In the genomic region with DNA sequence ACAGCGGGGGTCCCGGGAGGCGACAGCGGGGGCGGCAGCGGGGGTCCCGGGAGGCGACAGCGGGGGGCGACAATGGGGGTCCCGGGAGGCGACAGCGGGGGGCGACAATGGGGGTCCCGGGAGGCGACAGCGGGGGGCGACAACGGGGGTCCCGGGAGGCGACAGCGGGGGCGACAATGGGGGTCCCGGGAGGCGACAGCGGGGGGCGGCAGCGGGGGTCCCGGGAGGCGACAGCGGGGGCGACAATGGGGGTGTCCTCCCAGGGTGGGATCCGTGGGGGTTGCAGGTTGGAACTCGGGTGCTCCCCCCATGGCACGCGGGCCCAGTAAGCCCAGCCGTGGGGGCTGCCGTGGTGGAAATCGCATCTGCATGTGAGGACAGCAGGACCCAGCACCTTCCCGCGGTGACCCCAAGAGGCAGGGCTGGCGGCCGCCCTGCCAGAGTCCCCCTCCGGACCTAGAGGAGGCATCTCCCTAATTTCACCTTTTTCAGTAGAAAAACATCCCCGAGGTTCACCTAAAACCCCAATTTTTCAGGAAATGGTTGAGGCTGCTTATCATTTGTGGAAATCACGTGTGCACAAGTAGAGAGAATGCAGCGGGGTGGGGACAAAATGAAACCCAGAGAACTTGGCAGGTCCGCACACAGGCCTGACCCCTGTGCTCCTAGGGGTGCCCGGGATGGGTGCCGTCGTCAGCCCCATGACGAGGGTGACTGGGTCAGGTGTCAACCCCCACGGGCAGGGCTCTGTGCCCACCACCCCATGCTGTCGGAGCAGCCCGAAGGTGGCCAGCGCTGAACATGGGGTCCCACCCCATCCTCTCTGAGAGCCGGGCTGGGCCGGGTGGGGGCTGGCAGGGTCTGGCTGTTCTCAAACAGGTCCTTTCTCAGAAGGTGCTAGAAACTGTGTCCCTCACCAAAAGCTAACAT, we compare ENCODE assay signal across 17 cellular contexts. TPM values are rescaled to one million over a fixed set of nuclear protein-coding genes. Genes with fewer than 3 reads are reported as not detected.
DNase-seq lines count a peak whose midpoint lies in the region; ATAC-seq, FAIRE-seq and TF ChIP-seq lines count a peak whose summit lies in the region.
"Had no signal": no experiment of that assay in that cellular context is flagged by ENCODE, and none has a peak within 500 bp of the region (broad histone marks: within the 10 kb centered on the region; RNA-seq: fewer than 3 reads in every experiment).

No MANE protein-coding gene starts in this region.

- H3K27ac ChIP-seq in heart left ventricle (no peak overlapping the region), right lobe of liver (no peak overlapping the region)
- H3K27ac ChIP-seq: testis had no signal

- ATAC-seq in heart left ventricle: no peak
- no peak for ATAC-seq in activated CD8-positive, alpha-beta T cell treated with anti-CD3 and anti-CD28 coated beads for 36 hours
- no peak for ATAC-seq in right lobe of liver
- no peak for ATAC-seq in GM18519 (IDR thresholded peaks at IDR 0.05; ENCODE audit: low FRiP score, unreplicated experiment)

- peaks cover 0 to 12% (median 1%) of the 10 kb centered on the region in 12 donors for H3K4me1 ChIP-seq in heart left ventricle
- H3K4me1 ChIP-seq in right lobe of liver: no peaks in the 10 kb centered on the region

- TF ChIP-seq CTCF in heart left ventricle (IDR thresholded peaks at IDR 0.05): no peak
- no peak for TF ChIP-seq CTCF in activated CD8-positive, alpha-beta T cell treated with anti-CD3 and anti-CD28 coated beads for 36 hours (IDR thresholded peaks at IDR 0.05)
- TF ChIP-seq CTCF in right lobe of liver (IDR thresholded peaks at IDR 0.05): no peak

- DNase-seq in heart left ventricle (peak in 3 of 5 donors; percentile 20 to 51 (median 26)), cardiac septum (ENCODE audit: low spot score) (no peak), right lobe of liver (peak in 2 of 3 donors; percentile 18 to 48), urothelium cell line (ENCODE audit: low spot score) (no peak), NCI-H510A (lab: John Stamatoyannopoulos, UW) (no peak)
- no peak for DNase-seq in activated CD8-positive, alpha-beta T cell treated with anti-CD3 and anti-CD28 coated beads for 36 hours
- no peak for DNase-seq in effector CD4-positive, alpha-beta T cell
- DNase-seq: activated T-cell treated with anti-CD3 and anti-CD28 coated beads for 4 hours; caudate nucleus; head of caudate nucleus; midbrain; NCI-H187 treated with DMSO at 0.1 percent for 48 hours; NCI-H446 treated with DMSO at 0.1 percent for 48 hours; nucleus accumbens; stimulated activated CD4-positive, alpha-beta T cell treated with anti-CD3 and anti-CD28 coated beads, Interleukin-4, amount 100 ng/mL, for 1 hour; testis had no signal

- H3K36me3 ChIP-seq in heart left ventricle (no peaks in the 10 kb centered on the region), right lobe of liver (no peaks in the 10 kb centered on the region)

- no peak overlapping the region for H3K4me3 ChIP-seq in heart left ventricle
- H3K4me3 ChIP-seq in right lobe of liver: no peak overlapping the region
- H3K4me3 ChIP-seq: testis had no signal

- H3K4me3 Mint-ChIP-seq in activated CD8-positive, alpha-beta T cell treated with anti-CD3 and anti-CD28 coated beads for 36 hours: no peak overlapping the region

- peaks cover 2% of the 10 kb centered on the region for H3K27me3 Mint-ChIP-seq in activated CD8-positive, alpha-beta T cell treated with anti-CD3 and anti-CD28 coated beads for 36 hours

- TF ChIP-seq POLR2A in heart left ventricle (IDR thresholded peaks at IDR 0.05): no peak
- TF ChIP-seq POLR2A in right lobe of liver (IDR thresholded peaks at IDR 0.05): no peak

- WGBS in heart left ventricle, 4 donors: 74 to 84% (median 81%) methylated on average over 33 to 58 of the region's 58 CpGs
- WGBS in right lobe of liver (ENCODE audit: insufficient coverage, low coverage, low lambda C conversion rate, missing lambda C conversion rate): 83% methylated on average over 28 of the region's 58 CpGs

- peak; percentile 97 for FAIRE-seq in urothelium cell line (lab: Jason Lieb, UNC)

- H3K9me3 ChIP-seq in heart left ventricle (no peaks in the 10 kb centered on the region), right lobe of liver (no peaks in the 10 kb centered on the region)
- H3K9me3 ChIP-seq: testis had no signal

- intact Hi-C loops in heart left ventricle (cut with DNase I): no loop called here
- intact Hi-C loops in cardiac septum (cut with DNase I): no loop called here
- intact Hi-C loops in activated CD8-positive, alpha-beta T cell treated with anti-CD3 and anti-CD28 coated beads for 36 hours (cut with micrococcal nuclease): no loop called here
- intact Hi-C loops in right lobe of liver (cut with DNase I): no loop called here

- H3K4me1 Mint-ChIP-seq in activated CD8-positive, alpha-beta T cell treated with anti-CD3 and anti-CD28 coated beads for 36 hours (ENCODE audit: low read depth): peaks cover 28% of the 10 kb centered on the region

- CTCF ChIA-PET in activated CD8-positive, alpha-beta T cell treated with anti-CD3 and anti-CD28 coated beads for 36 hours (lab: Charles Lee): no interaction called here

- H3K27ac Mint-ChIP-seq in activated CD8-positive, alpha-beta T cell treated with anti-CD3 and anti-CD28 coated beads for 36 hours: peak overlapping the region; percentile 20

- H3K9me3 Mint-ChIP-seq in activated CD8-positive, alpha-beta T cell treated with anti-CD3 and anti-CD28 coated beads for 36 hours: no peaks in the 10 kb centered on the region

- no peaks in the 10 kb centered on the region for H3K27me3 ChIP-seq in heart left ventricle
- H3K27me3 ChIP-seq in right lobe of liver: no peaks in the 10 kb centered on the region
- H3K27me3 ChIP-seq: testis had no signal

- POLR2A ChIA-PET in activated CD8-positive, alpha-beta T cell treated with anti-CD3 and anti-CD28 coated beads for 36 hours (lab: Charles Lee): no interaction called here

- H3K36me3 Mint-ChIP-seq in activated CD8-positive, alpha-beta T cell treated with anti-CD3 and anti-CD28 coated beads for 36 hours (ENCODE audit: low read depth): no peaks in the 10 kb centered on the region

RNA-seq across cellular contexts. Expression of gene METRNL, which starts 10.5 kb away (rescaled TPM):
- total RNA-seq in heart left ventricle: 100 to 1,000 TPM in 1 of 9 donors, 10 to 100 TPM in 8; 60.6 to 121 (median 79.5) TPM
- polyA plus RNA-seq in heart left ventricle: 100 to 1,000 TPM in 1 of 2 donors, 10 to 100 TPM in 1; 59.4 to 144 TPM
- 104 TPM for total RNA-seq in cardiac septum
- total RNA-seq in activated CD8-positive, alpha-beta T cell treated with anti-CD3 and anti-CD28 coated beads for 36 hours: 10 to 100 TPM; 23.3 to 24.1 TPM
- 10 to 100 TPM in 1 of 6 experiments, 1 to 10 TPM in 5; 2.3 to 18.6 (median 5.9) TPM for total RNA-seq in right lobe of liver

Comparison
In these comparisons a context has a peak if more than half of its experiments do, and no peak if none do; other contexts are left out.
1. DNase-seq: peak in heart left ventricle (3 of 5) and right lobe of liver (2 of 3); none in cardiac septum (single experiment), activated CD8-positive, alpha-beta T cell treated with anti-CD3 and anti-CD28 coated beads for 36 hours (single experiment), urothelium cell line (single experiment), effector CD4-positive, alpha-beta T cell (single experiment) and NCI-H510A (single experiment).